1 cellular context compared by ENCODE assay signal in the genomic region with DNA sequence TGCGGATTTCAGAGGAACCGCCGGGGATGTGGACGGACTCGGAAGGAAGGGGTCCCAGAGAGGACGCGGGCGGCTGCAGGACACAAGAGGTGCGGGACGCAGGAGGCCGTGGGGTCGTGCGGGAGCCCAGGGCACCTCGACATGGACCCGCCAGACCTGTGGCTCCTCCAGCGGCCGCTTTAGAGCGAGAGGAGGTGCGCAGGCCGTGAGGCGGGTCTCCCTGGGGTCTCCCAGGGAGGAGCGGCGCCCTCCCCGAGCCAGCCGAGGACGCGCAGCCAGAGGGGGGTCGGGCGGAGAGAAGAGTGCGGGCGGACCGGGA.
A peak's percentile ranks its signal among the peaks of the same experiment; 100 is the strongest.
TF ChIP-seq lines count a peak whose summit lies in the region.

No MANE protein-coding gene starts in this region.

TF ChIP-seq in K562, 482 proteins besides CTCF, POLR2A, EP300 and RAD21 (continued from another document and continues in another):
- TF ChIP-seq PRDM10 (IDR thresholded peaks at IDR 0.05; ENCODE audit: partially characterized antibody) (no peak), DPF2 (IDR thresholded peaks at IDR 0.05) (0 out of 2 replicates have a peak, but pooled peaks have one; percentile 9), RFX7 (CRISPR knock-in tag; IDR thresholded peaks at IDR 0.05) (no peak), PTTG1 (tag; IDR thresholded peaks at IDR 0.05; ENCODE audit: low read depth) (no peak), NRF1 (conservative IDR thresholded peaks at IDR 0.05 in 1 of 2, IDR thresholded peaks at IDR 0.05 in 1 of 2) (peak in 1 of 2 experiments; percentile 60; a peak in 2 of 4 replicates), ZBTB11 (CRISPR knock-in tag; IDR thresholded peaks at IDR 0.05) (peak in 1 of 3 experiments; percentile 53; a peak in 2 of 6 replicates), PHB (CRISPR knock-in tag; IDR thresholded peaks at IDR 0.05) (peak; percentile 22; the same call in 1 of the 2 replicates), CAMTA2 (CRISPR knock-in tag; conservative IDR thresholded peaks at IDR 0.05) (0 out of 2 replicates have a peak, but pooled peaks have one; percentile 63), ZBTB49 (CRISPR knock-in tag; IDR thresholded peaks at IDR 0.05; ENCODE audit: borderline replicate concordance) (0 out of 2 replicates have a peak, but pooled peaks have one; percentile 33), CBFA2T2 (conservative IDR thresholded peaks at IDR 0.05) (no peak), RERE (CRISPR knock-in tag; IDR thresholded peaks at IDR 0.05; ENCODE audit: borderline replicate concordance) (no peak), RBM22 (IDR thresholded peaks at IDR 0.05; ENCODE audit: low read depth, low read length, poor library complexity, severe bottlenecking) (peak; percentile 96), ZNF764 (CRISPR knock-in tag; IDR thresholded peaks at IDR 0.05; ENCODE audit: low read depth) (no peak), ZBTB7A (IDR thresholded peaks at IDR 0.05; ENCODE audit: borderline replicate concordance, control insufficient read depth, low read depth, low read length) (peak; percentile 86), ZKSCAN1 (IDR thresholded peaks at IDR 0.05; ENCODE audit: low read depth, low read length) (0 out of 2 replicates have a peak, but pooled peaks have one; percentile 9), SMAD3 (CRISPR knock-in tag; conservative IDR thresholded peaks at IDR 0.05) (no peak), TBP (optimal IDR thresholded peaks at IDR 0.05; ENCODE audit: low read depth, low read length) (no peak), ZNF263 (CRISPR knock-in tag; IDR thresholded peaks at IDR 0.05; ENCODE audit: borderline replicate concordance) (peak; percentile 42), PML (IDR thresholded peaks at IDR 0.05; ENCODE audit: low read length) (no peak), ZFX (CRISPR knock-in tag; IDR thresholded peaks at IDR 0.05) (peak; percentile 63), TAF9B (IDR thresholded peaks at IDR 0.05; ENCODE audit: partially characterized antibody) (no peak), MTA2 (IDR thresholded peaks at IDR 0.05; ENCODE audit: low read depth) (no peak), FOXA3 (CRISPR knock-in tag; conservative IDR thresholded peaks at IDR 0.05 in 1 of 2, IDR thresholded peaks at IDR 0.05 in 1 of 2) (no peak), MLLT1 (IDR thresholded peaks at IDR 0.05) (0 out of 4 replicates have a peak, but pooled peaks of 1 of the 2 experiments have one; percentile 12)
- TF ChIP-seq, protein P1, sequence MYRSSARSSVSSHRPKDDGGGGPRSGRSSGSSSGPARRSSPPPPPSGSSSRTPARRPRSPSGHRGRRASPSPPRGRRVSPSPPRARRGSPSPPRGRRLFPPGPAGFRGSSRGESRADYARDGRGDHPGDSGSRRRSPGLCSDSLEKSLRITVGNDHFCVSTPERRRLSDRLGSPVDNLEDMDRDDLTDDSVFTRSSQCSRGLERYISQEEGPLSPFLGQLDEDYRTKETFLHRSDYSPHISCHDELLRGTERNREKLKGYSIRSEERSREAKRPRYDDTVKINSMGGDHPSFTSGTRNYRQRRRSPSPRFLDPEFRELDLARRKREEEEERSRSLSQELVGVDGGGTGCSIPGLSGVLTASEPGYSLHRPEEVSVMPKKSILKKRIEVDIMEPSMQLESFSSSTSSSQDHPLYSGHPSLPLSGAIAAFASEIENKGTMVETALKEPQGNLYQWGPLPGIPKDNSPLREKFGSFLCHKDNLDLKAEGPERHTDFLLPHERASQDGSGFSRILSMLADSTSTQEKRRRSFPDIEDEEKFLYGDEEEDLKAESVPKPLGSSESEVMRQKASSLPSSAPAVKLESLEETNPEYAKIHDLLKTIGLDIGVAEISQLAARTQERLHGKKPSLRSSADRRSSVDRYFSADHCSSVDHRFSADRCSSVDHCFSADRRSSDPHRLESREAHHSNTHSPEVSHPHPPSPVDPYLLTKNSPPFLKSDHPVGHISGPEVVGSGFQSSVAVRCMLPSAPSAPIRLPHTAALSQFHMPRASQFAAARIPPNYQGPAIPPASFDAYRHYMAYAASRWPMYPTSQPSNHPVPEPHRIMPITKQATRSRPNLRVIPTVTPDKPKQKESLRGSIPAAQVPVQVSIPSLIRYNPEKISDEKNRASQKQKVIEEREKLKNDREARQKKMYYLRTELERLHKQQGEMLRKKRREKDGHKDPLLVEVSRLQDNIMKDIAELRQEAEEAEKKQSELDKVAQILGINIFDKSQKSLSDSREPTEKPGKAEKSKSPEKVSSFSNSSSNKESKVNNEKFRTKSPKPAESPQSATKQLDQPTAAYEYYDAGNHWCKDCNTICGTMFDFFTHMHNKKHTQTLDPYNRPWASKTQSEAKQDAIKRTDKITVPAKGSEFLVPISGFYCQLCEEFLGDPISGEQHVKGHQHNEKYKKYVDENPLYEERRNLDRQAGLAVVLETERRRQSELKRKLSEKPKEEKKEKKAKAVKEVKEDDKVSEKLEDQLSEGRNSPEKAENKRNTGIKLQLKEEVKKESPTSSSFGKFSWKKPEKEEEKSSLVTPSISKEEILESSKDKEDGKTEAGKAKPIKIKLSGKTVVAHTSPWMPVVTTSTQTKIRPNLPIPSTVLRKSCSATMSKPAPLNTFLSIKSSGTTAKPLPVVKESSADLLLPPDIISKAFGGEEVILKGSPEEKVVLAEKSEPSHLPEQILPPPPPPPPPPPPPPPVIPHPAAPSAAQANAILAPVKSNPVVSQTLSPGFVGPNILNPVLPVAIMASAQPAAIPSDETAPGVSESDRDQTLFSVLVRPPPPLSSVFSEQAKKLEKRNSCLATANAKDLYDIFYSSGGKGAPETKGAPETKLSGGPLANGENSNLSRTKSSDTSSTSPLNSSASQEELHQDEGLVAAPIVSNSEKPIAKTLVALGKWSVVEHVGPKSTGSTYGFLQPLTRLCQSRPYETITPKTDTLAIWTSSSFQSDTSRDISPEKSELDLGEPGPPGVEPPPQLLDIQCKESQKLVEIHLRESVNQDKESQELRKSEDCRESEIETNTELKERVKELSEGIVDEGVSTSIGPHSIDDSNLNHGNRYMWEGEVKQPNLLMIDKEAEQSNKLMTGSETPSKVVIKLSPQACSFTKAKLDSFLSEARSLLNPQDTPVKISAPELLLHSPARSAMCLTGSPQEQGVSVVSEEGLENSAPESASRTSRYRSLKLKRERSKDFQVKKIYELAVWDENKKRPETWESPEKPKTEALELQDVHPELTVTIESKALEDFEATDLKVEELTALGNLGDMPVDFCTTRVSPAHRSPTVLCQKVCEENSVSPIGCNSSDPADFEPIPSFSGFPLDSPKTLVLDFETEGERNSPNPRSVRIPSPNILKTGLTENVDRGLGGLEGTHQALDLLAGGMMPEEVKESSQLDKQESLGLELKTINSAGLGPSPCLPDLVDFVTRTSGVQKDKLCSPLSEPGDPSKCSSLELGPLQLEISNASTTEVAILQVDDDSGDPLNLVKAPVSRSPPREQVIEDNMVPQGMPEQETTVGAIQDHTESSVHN (IDR thresholded peaks at IDR 0.05; ENCODE audit: borderline replicate concordance in 1 of 2, low read depth in 1 of 2) = no peak
